Comparison of ENCODE assay signal across 11 cellular contexts in the genomic region with DNA sequence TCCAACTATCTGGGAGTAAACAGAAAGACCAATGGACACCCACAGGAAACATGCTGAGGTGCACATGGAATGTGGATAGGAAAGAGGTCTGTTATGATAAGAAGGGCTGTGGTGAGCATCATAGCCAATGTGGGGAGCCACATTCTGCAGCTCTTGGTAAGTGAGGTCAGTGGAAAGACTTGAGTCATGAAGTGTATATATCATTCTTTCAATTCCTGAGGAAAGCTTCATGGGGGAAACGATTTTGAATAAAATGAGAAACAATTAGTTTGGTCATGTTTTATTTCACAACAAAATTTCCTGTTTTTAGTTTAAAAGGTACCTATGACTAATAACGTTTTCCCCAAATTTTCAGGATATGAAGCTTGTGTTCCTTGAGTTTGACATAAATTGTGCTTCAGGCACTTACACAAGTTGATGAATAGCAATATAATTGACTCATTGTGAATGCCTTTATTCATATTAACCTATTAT. TPM values are rescaled to one million over a fixed set of nuclear protein-coding genes. Genes with fewer than 3 reads are reported as not detected.
DNase-seq lines count a peak whose midpoint lies in the region; ATAC-seq, FAIRE-seq and TF ChIP-seq lines count a peak whose summit lies in the region.
"Had no signal": no experiment of that assay in that cellular context is flagged by ENCODE, and none has a peak within 500 bp of the region (broad histone marks: within the 10 kb centered on the region; RNA-seq: fewer than 3 reads in every experiment).

No MANE protein-coding gene starts in this region.

- SMC1A ChIA-PET in GM12878 (lab: Charles Lee; ENCODE audit: uncharacterized antibody, unreplicated experiment), result interaction anchor here (0.7 to 11.8 kb wide), 19 partner anchors 9 to 487 kb away, joined by 3 to 112 read pairs (median 4); no protein-coding TSS in a partner anchor

- no peak overlapping the region for H3K4ac ChIP-seq in mesendoderm (ENCODE audit: low read depth, low read length)

- no peak overlapping the region for H2AK5ac ChIP-seq in mesendoderm (ENCODE audit: low read length)

- 0 out of 3 replicates have a peak, but pooled peaks have one; percentile 26 for ATAC-seq in GM12878
- no peak for ATAC-seq in HG03354 (IDR thresholded peaks at IDR 0.05; ENCODE audit: poor library complexity, severe bottlenecking, unreplicated experiment)
- ATAC-seq in upper lobe of left lung (ENCODE audit: low FRiP score in 2 of 2), result no peak

- WGBS in GM12878 (ENCODE audit: insufficient coverage, insufficient replicate concordance, low lambda C conversion rate, missing lambda C conversion rate), result 3% methylated on average over 2 of the region's 2 CpGs
- WGBS in mesendoderm (ENCODE audit: extremely low coverage, insufficient coverage, low lambda C conversion rate), result no CpG with 5 or more reads among the region's 2 CpGs
- 43 to 55% (median 48%) methylated on average over 2 of the region's 2 CpGs for WGBS in ovary, 3 donors
- 40 to 46% methylated on average over 2 of the region's 2 CpGs for WGBS in upper lobe of left lung, 2 donors

- H2BK5ac ChIP-seq in mesendoderm (ENCODE audit: low read length), result no peak overlapping the region

- intact Hi-C loops in GM12878 (cut with micrococcal nuclease; ENCODE audit: unreplicated experiment) (loop anchor here (1.0 to 10.0 kb wide), 5 partner anchors 203 to 473 kb away; a partner anchor contains a TSS), ovary (cut with DNase I) (loop anchor here in 2 of 4 donors (10.0 kb wide), 1 partner anchor 473 kb away; no protein-coding TSS in a partner anchor)

- H3K4me2 ChIP-seq in GM12878 (ENCODE audit: control insufficient read depth, insufficient read depth) (no peak overlapping the region), mesendoderm (ENCODE audit: low read length) (no peak overlapping the region)

- no peak overlapping the region for H2BK15ac ChIP-seq in mesendoderm (replicated peaks; ENCODE audit: low read depth)

- in situ Hi-C loops in GM12878 (cut with MboI), result loop anchor here (5.0 kb wide), 1 partner anchor 471 kb away; no protein-coding TSS in a partner anchor

- TF ChIP-seq POLR2A in GM12878 (IDR thresholded peaks at IDR 0.05; ENCODE audit: low read depth, low read length), result no peak
- no peak for TF ChIP-seq POLR2A in ovary (IDR thresholded peaks at IDR 0.05)
- TF ChIP-seq POLR2A in upper lobe of left lung (IDR thresholded peaks at IDR 0.05), result no peak

- H3K4me3 ChIP-seq in GM12878 (no peak overlapping the region), mesendoderm (ENCODE audit: low read length) (no peak overlapping the region), ovary (no peak overlapping the region), upper lobe of left lung (no peak overlapping the region)
- H3K4me3 ChIP-seq: thoracic aorta had no signal

- RAD21 ChIA-PET in GM12878 (lab: Charles Lee; ENCODE audit: unreplicated experiment), result interaction anchor here (0.9 to 17.2 kb wide), 8 partner anchors 8 to 473 kb away, joined by 3 to 311 read pairs (median 5); no protein-coding TSS in a partner anchor

- H3K27ac ChIP-seq in GM12878 (ENCODE audit: control insufficient read depth, insufficient read depth) (no peak overlapping the region), mesendoderm (ENCODE audit: low read depth, low read length) (no peak overlapping the region), ovary (no peak overlapping the region), upper lobe of left lung (no peak overlapping the region)
- H3K27ac ChIP-seq: thoracic aorta had no signal

- no peak overlapping the region for H3K56ac ChIP-seq in mesendoderm (ENCODE audit: low read length)

- no peak for TF ChIP-seq RAD21 in GM12878 (IDR thresholded peaks at IDR 0.05; ENCODE audit: insufficient read depth, low read depth, low read length)

- no peak for FAIRE-seq in GM12878 (lab: Jason Lieb, UNC)
- FAIRE-seq: endometrium had no signal

- no peaks in the 10 kb centered on the region for H3K79me1 ChIP-seq in mesendoderm (ENCODE audit: low read length)

- H4K20me1 ChIP-seq in GM12878 (ENCODE audit: control insufficient read depth, insufficient read depth), result no peaks in the 10 kb centered on the region

- no TSS peak for BruUV-seq in GM12878 (replicated peaks; lab: Mats Ljungman, UMichigan)

- DNase-seq in EL (peak; percentile 98), M059J (ENCODE audit: low read depth) (peak; percentile 97), GM12878 (ENCODE audit: low read depth, low spot score) (no peak), mesendoderm (peak; percentile 11), cerebellum (ENCODE audit: low spot score) (no peak), ovary (no peak), upper lobe of left lung (no peak)
- DNase-seq: SIG-M5 had no signal

- H3K18ac ChIP-seq in mesendoderm (ENCODE audit: low read length), result no peak overlapping the region

- H3K27me3 ChIP-seq in GM12878 (replicated peaks in 1 of 2; ENCODE audit: control insufficient read depth in 2 of 2, insufficient read depth in 2 of 2, low read length in 1 of 2), result no peaks in the 10 kb centered on the region; a peak in 1 of 4 replicates
- no peaks in the 10 kb centered on the region for H3K27me3 ChIP-seq in mesendoderm (ENCODE audit: insufficient read depth, low read length, poor library complexity)
- H3K27me3 ChIP-seq in ovary, result no peaks in the 10 kb centered on the region
- no peaks in the 10 kb centered on the region for H3K27me3 ChIP-seq in upper lobe of left lung

- TF ChIP-seq EP300 in GM12878 (IDR thresholded peaks at IDR 0.05; ENCODE audit: borderline replicate concordance in 1 of 2, control insufficient read depth in 1 of 2, low read depth in 2 of 2, low read length in 2 of 2) (no peak), ovary (IDR thresholded peaks at IDR 0.05) (no peak), upper lobe of left lung (IDR thresholded peaks at IDR 0.05) (no peak)

- H3K36me3 ChIP-seq in GM12878 (ENCODE audit: control insufficient read depth in 2 of 2, insufficient read depth in 2 of 2, low read length in 1 of 2) (no peaks in the 10 kb centered on the region), mesendoderm (ENCODE audit: control insufficient read depth, insufficient read depth, low read length) (no peaks in the 10 kb centered on the region), ovary (no peaks in the 10 kb centered on the region), upper lobe of left lung (no peaks in the 10 kb centered on the region)
- H3K36me3 ChIP-seq: thoracic aorta had no signal

- no peak overlapping the region for H2AFZ ChIP-seq in GM12878 (ENCODE audit: control insufficient read depth, low read depth, low read length)

- H4K5ac ChIP-seq in mesendoderm (ENCODE audit: low read length), result no peak overlapping the region

- no peak overlapping the region for H2BK120ac ChIP-seq in mesendoderm (ENCODE audit: low read depth, low read length)

- H3K4me1 ChIP-seq in GM12878 (ENCODE audit: control insufficient read depth, insufficient read depth, low read length), result no peaks in the 10 kb centered on the region
- H3K4me1 ChIP-seq in mesendoderm (ENCODE audit: control insufficient read depth, low read depth, low read length), result no peaks in the 10 kb centered on the region
- no peaks in the 10 kb centered on the region for H3K4me1 ChIP-seq in ovary (ENCODE audit: insufficient read depth)
- no peaks in the 10 kb centered on the region for H3K4me1 ChIP-seq in upper lobe of left lung

- POLR2A ChIA-PET in GM12878 (lab: Charles Lee), result no interaction called here

- H3K23ac ChIP-seq in mesendoderm (ENCODE audit: low read length), result no peak overlapping the region

- H3K9ac ChIP-seq in GM12878 (ENCODE audit: control insufficient read depth, insufficient read depth, low read length) (no peak overlapping the region), mesendoderm (ENCODE audit: low read length) (no peak overlapping the region)

- CTCF ChIA-PET in GM12878 (lab: Yijun Ruan, JAX), result interaction anchor here (0.8 to 11.0 kb wide), 25 partner anchors 8 to 710 kb away, joined by 3 to 120 read pairs (median 4); no protein-coding TSS in a partner anchor

- no peak overlapping the region for H4K8ac ChIP-seq in mesendoderm (ENCODE audit: low read depth, low read length)

- H3K79me2 ChIP-seq in GM12878 (ENCODE audit: control insufficient read depth, insufficient read depth, low read length), result no peaks in the 10 kb centered on the region
- no peaks in the 10 kb centered on the region for H3K79me2 ChIP-seq in mesendoderm (ENCODE audit: control insufficient read depth, insufficient read depth, low read length)

- TF ChIP-seq CTCF in GM12878 (IDR thresholded peaks at IDR 0.05 in 2 of 3, conservative IDR thresholded peaks at IDR 0.05 in 1 of 3; ENCODE audit: control insufficient read depth in 2 of 3, extremely low read depth in 1 of 3, insufficient read depth in 1 of 3, low read depth in 3 of 3, low read length in 3 of 3) (no peak), ovary (IDR thresholded peaks at IDR 0.05) (no peak), upper lobe of left lung (IDR thresholded peaks at IDR 0.05) (no peak)

- H3K9me3 ChIP-seq in GM12878 (replicated peaks; ENCODE audit: control insufficient read depth, insufficient read depth, low read length) (no peaks in the 10 kb centered on the region), ovary (no peaks in the 10 kb centered on the region), upper lobe of left lung (no peaks in the 10 kb centered on the region)
- H3K9me3 ChIP-seq: thoracic aorta had no signal

RNA-seq across cellular contexts. Expression of a gene that starts 41.4 kb away (rescaled TPM):
- total RNA-seq in M059J (2014; rRNA removed; shearing (Covaris generic)), result 0.02 TPM in 1 of 2 replicates, not detected in the other
- 7.9 and 10.8 TPM in 2 replicates for total RNA-seq in GM12878 (2013; cell fraction: nucleolus; rRNA removed)
- total RNA-seq in GM12878 (2014; rRNA removed), result 0.28 and 0.33 TPM in 2 replicates
- 0.55 and 0.76 TPM in 2 replicates for total RNA-seq in GM12878 (2014; rRNA removed; fragmentation: Illumina TruSeq; extraction: Trizol)
- total RNA-seq in GM12878 (2021), result 0.43 and 0.62 TPM in 2 replicates
- 0.50 TPM for polyA plus RNA-seq in GM12878 (2011; ENCODE audit: low read depth)
- polyA plus RNA-seq in GM12878 (2011; rRNA removed), result 2.9 and 4.9 TPM in 2 replicates
- polyA plus RNA-seq in GM12878 (2011; cell fraction: cytosol; rRNA removed), result 0.93 and 1.3 TPM in 2 replicates
- polyA plus RNA-seq in GM12878 (2011; cell fraction: nucleus; rRNA removed), result 2.8 and 3.9 TPM in 2 replicates
- polyA plus RNA-seq in GM12878 (2012), result 0.58 and 0.88 TPM in 2 replicates
- 0.57 and 0.74 TPM in 2 replicates for polyA plus RNA-seq in GM12878 (2014; fragmentation: Illumina TruSeq; extraction: Trizol)
- under 1 TPM; 0.35 to 0.40 TPM for polyA plus RNA-seq in GM12878 (2014; fragmentation: Nextera tagmentation; extraction: Ambion mirVana)
- 0.56 and 0.69 TPM in 2 replicates for polyA plus RNA-seq in GM12878 (2014; rRNA removed)
- under 1 TPM; 0.33 to 0.52 TPM for polyA plus RNA-seq in GM12878 (2016; fragmentation: Nextera tagmentation; extraction: Ambion mirVana)
- polyA minus RNA-seq in GM12878 (2011; rRNA and poly(A)+ RNA removed), result 2.1 TPM in 2 replicates
- polyA minus RNA-seq in GM12878 (2011; cell fraction: cytosol; rRNA and poly(A)+ RNA removed), result 1.2 TPM in 2 replicates
- 3.5 and 8.0 TPM in 2 replicates for polyA minus RNA-seq in GM12878 (2011; cell fraction: nucleus; rRNA and poly(A)+ RNA removed)
- polyA plus RNA-seq in mesendoderm (2013, experiment 1 of 2), result 0.10 TPM
- polyA plus RNA-seq in mesendoderm (2013, experiment 2 of 2), result 0.04 TPM
- 0.09 TPM for total RNA-seq in cerebellum
- 1 to 10 TPM in 3 of 7 donors, under 1 TPM in 4; 0.38 to 1.6 (median 0.97) TPM for total RNA-seq in ovary
- polyA plus RNA-seq in ovary, result 1 to 10 TPM in 1 of 2 donors, under 1 TPM in 1; 0.85 to 1.0 TPM
- total RNA-seq in upper lobe of left lung, result 1 to 10 TPM; 1.1 to 8.3 (median 1.7) TPM

Comparison
In these comparisons a context has a peak if more than half of its experiments do, and no peak if none do; other contexts are left out.
1. DNase-seq: peak in EL (single experiment), M059J (single experiment) and mesendoderm (single experiment); none in GM12878 (single experiment), cerebellum (single experiment), ovary (0 of 5) and upper lobe of left lung (0 of 2).